In the genomic region with DNA sequence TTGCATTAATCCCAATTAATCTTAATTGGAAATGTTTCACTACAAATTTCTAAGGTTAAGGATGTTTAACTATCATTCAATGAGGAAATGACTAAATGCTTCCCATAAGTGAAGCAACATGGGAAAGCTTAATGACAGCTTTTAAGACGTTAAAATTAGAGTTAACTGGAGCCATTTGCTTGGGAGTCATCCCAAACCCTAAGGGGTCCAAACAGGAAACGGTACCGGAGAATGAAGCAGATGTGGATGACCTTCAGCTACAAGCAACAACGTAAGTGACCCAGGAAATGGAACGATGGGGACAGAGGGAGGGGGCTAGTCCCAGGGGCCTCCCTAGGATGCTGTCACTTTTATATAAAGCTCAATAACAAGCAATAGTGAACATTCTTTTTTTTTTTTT, we compare ENCODE assay signal across 11 cellular contexts.
DNase-seq lines count a peak whose midpoint lies in the region; ATAC-seq and TF ChIP-seq lines count a peak whose summit lies in the region.
"Had no signal": no experiment of that assay in that cellular context is flagged by ENCODE, and none has a peak within 500 bp of the region (broad histone marks: within the 10 kb centered on the region; RNA-seq: fewer than 3 reads in every experiment).

No MANE protein-coding gene starts in this region.

- in situ Hi-C loops in mammary epithelial cell (cut with MboI; ENCODE audit: low sequenced_read_pairs in 2 of 2): no loop called here

- peaks cover 10% of the 10 kb centered on the region for H3K36me3 Mint-ChIP-seq in natural killer cell treated with Interleukin-12 subunit alpha and Interleukin-12 subunit beta and Interleukin-15 and Interleukin-18, amount 100 ng/mL, for 72 hours

- no peaks in the 10 kb centered on the region for H3K36me3 ChIP-seq in breast epithelium
- peaks cover 9% of the 10 kb centered on the region for H3K36me3 ChIP-seq in mammary epithelial cell (ENCODE audit: insufficient read depth, low read length)
- peaks cover 7 to 21% (median 12%) of the 10 kb centered on the region in 4 donors for H3K36me3 ChIP-seq in esophagus muscularis mucosa
- no peaks in the 10 kb centered on the region for H3K36me3 ChIP-seq in uterus

- H4K20me1 ChIP-seq in mammary epithelial cell (ENCODE audit: insufficient read depth, low read length): peaks cover 4% of the 10 kb centered on the region

- H3K27ac ChIP-seq in breast epithelium (peak overlapping the region; percentile 81 to 90), mammary epithelial cell (ENCODE audit: insufficient read depth, low read depth, low read length) (no peak overlapping the region), esophagus muscularis mucosa (replicated peaks in 1 of 4) (peak overlapping the region; percentile 88 to 97 (median 92)), uterus (peak overlapping the region; percentile 43 to 88)
- H3K27ac ChIP-seq: cardiac muscle cell had no signal

- H3K4me3 Mint-ChIP-seq in natural killer cell treated with Interleukin-12 subunit alpha and Interleukin-12 subunit beta and Interleukin-15 and Interleukin-18, amount 100 ng/mL, for 72 hours: no peak overlapping the region
- H3K4me3 Mint-ChIP-seq: nephron had no signal

- H3K4me3 ChIP-seq in breast epithelium (no peak overlapping the region), mammary epithelial cell (replicated peaks in 1 of 3; ENCODE audit: insufficient read depth in 1 of 3, low read depth in 2 of 3, low read length in 3 of 3) (no peak overlapping the region), esophagus muscularis mucosa (no peak overlapping the region), uterus (no peak overlapping the region)
- H3K4me3 ChIP-seq: cardiac muscle cell had no signal

- DNase-seq in breast epithelium (ENCODE audit: low spot score in 2 of 2) (no peak), mammary epithelial cell (no peak), esophagus muscularis mucosa (ENCODE audit: extremely low spot score) (no peak), uterus (no peak), SHP77 (lab: John Stamatoyannopoulos, UW) (no peak), mucosa of gallbladder (ENCODE audit: low spot score) (no peak)
- DNase-seq in natural killer cell treated with Interleukin-12 subunit alpha and Interleukin-12 subunit beta and Interleukin-15 and Interleukin-18, amount 100 ng/mL, for 72 hours (ENCODE audit: low spot score): no peak
- no peak for DNase-seq in activated CD4-positive, CD25-positive, alpha-beta regulatory T cell (lab: John Stamatoyannopoulos, UW)
- DNase-seq: NCI-H446 had no signal

- TF ChIP-seq CTCF in breast epithelium (IDR thresholded peaks at IDR 0.05): no peak
- no peak for TF ChIP-seq CTCF in mammary epithelial cell (conservative IDR thresholded peaks at IDR 0.05 in 1 of 2, IDR thresholded peaks at IDR 0.05 in 1 of 2; ENCODE audit: extremely low read depth in 1 of 2, insufficient read depth in 1 of 2, low read depth in 1 of 2, low read length in 2 of 2)
- TF ChIP-seq CTCF in esophagus muscularis mucosa (IDR thresholded peaks at IDR 0.05): no peak
- no peak for TF ChIP-seq CTCF in uterus (IDR thresholded peaks at IDR 0.05)

- H3K27me3 ChIP-seq in breast epithelium: no peaks in the 10 kb centered on the region
- H3K27me3 ChIP-seq in mammary epithelial cell (ENCODE audit: insufficient read depth, low read length): no peaks in the 10 kb centered on the region
- H3K27me3 ChIP-seq in esophagus muscularis mucosa: no peaks in the 10 kb centered on the region
- no peaks in the 10 kb centered on the region for H3K27me3 ChIP-seq in uterus
- H3K27me3 ChIP-seq: cardiac muscle cell had no signal

- no peak overlapping the region for H3K9ac ChIP-seq in mammary epithelial cell (ENCODE audit: insufficient read depth, low read length)

- no peak overlapping the region for H2AFZ ChIP-seq in mammary epithelial cell (ENCODE audit: low read depth, low read length)

- H3K4me1 ChIP-seq in breast epithelium (peaks cover 24 to 36% of the 10 kb centered on the region in 2 donors), mammary epithelial cell (ENCODE audit: insufficient read depth, low read length) (peaks cover 15% of the 10 kb centered on the region), esophagus muscularis mucosa (peaks cover 90 to 100% (median 99%) of the 10 kb centered on the region in 4 donors), uterus (peaks cover 16 to 17% of the 10 kb centered on the region in 2 donors)

- no peak for ATAC-seq in natural killer cell treated with Interleukin-12 subunit alpha and Interleukin-12 subunit beta and Interleukin-15 and Interleukin-18, amount 100 ng/mL, for 72 hours

- H3K4me1 Mint-ChIP-seq in natural killer cell treated with Interleukin-12 subunit alpha and Interleukin-12 subunit beta and Interleukin-15 and Interleukin-18, amount 100 ng/mL, for 72 hours (ENCODE audit: low read depth in 2 of 2): peaks cover 49 to 62% of the 10 kb centered on the region in 2 donors

- intact Hi-C loops in breast epithelium (cut with DNase I; ENCODE audit: low total_unique reads): loop anchor here (5.0 kb wide), 1 partner anchor 744 kb away; no protein-coding TSS in a partner anchor
- intact Hi-C loops in mammary epithelial cell (cut with micrococcal nuclease): no loop called here
- intact Hi-C loops in esophagus muscularis mucosa (cut with DNase I): no loop called here
- intact Hi-C loops in uterus (cut with DNase I; ENCODE audit: low total_unique reads): no loop called here

- dilution Hi-C loops in mammary epithelial cell (cut with HindIII; ENCODE audit: low sequenced_read_pairs): no loop called here

- BruUV-seq in mammary epithelial cell (replicated peaks; lab: Mats Ljungman, UMichigan): no TSS peak

- TF ChIP-seq POLR2A in breast epithelium (IDR thresholded peaks at IDR 0.05) (no peak), esophagus muscularis mucosa (IDR thresholded peaks at IDR 0.05; ENCODE audit: low read depth) (no peak), uterus (IDR thresholded peaks at IDR 0.05) (no peak)

- H3K27ac Mint-ChIP-seq in natural killer cell treated with Interleukin-12 subunit alpha and Interleukin-12 subunit beta and Interleukin-15 and Interleukin-18, amount 100 ng/mL, for 72 hours: peak overlapping the region; percentile 40

- H3K27me3 Mint-ChIP-seq in natural killer cell treated with Interleukin-12 subunit alpha and Interleukin-12 subunit beta and Interleukin-15 and Interleukin-18, amount 100 ng/mL, for 72 hours: no peaks in the 10 kb centered on the region

- H3K9me3 ChIP-seq in breast epithelium: no peaks in the 10 kb centered on the region
- H3K9me3 ChIP-seq in mammary epithelial cell (replicated peaks; ENCODE audit: insufficient read depth, low read length): no peaks in the 10 kb centered on the region
- no peaks in the 10 kb centered on the region for H3K9me3 ChIP-seq in esophagus muscularis mucosa
- H3K9me3 ChIP-seq in uterus: no peaks in the 10 kb centered on the region

- no peak overlapping the region for H3K4me2 ChIP-seq in mammary epithelial cell (ENCODE audit: insufficient read depth, low read depth, low read length)

- CTCF ChIA-PET in mammary epithelial cell (lab: Charles Lee; ENCODE audit: low non-redundant PET): no interaction called here

- H3K9me3 Mint-ChIP-seq in natural killer cell treated with Interleukin-12 subunit alpha and Interleukin-12 subunit beta and Interleukin-15 and Interleukin-18, amount 100 ng/mL, for 72 hours: no peaks in the 10 kb centered on the region
- H3K9me3 Mint-ChIP-seq: nephron had no signal

- H3K79me2 ChIP-seq in mammary epithelial cell (ENCODE audit: insufficient read depth, low read length): peaks cover 98% of the 10 kb centered on the region

- TF ChIP-seq EP300 in esophagus muscularis mucosa (IDR thresholded peaks at IDR 0.05): no peak

- WGBS in mammary epithelial cell (ENCODE audit: low coverage, missing lambda C conversion rate): 43% methylated on average over 5 of the region's 5 CpGs
- WGBS in esophagus muscularis mucosa: 37% methylated on average over 5 of the region's 5 CpGs
